Comparison of ENCODE assay signal across 2 cellular contexts in genomic region chr9:109765821-109766220, GRCh38.
A peak's percentile ranks its signal among the peaks of the same experiment; 100 is the strongest.
TF ChIP-seq lines count a peak whose summit lies in the region.

No MANE protein-coding gene starts in this region.

TF ChIP-seq in IMR-90, 13 proteins besides CTCF, POLR2A, EP300 and RAD21:
- no peak for TF ChIP-seq CHD1 (IDR thresholded peaks at IDR 0.05; ENCODE audit: low read depth, low read length)
- no peak for TF ChIP-seq FOS (IDR thresholded peaks at IDR 0.05; ENCODE audit: low read depth, low read length)
- no peak for TF ChIP-seq SMC3 (IDR thresholded peaks at IDR 0.05; ENCODE audit: low read depth, low read length)
- no peak for TF ChIP-seq RCOR1 (IDR thresholded peaks at IDR 0.05; ENCODE audit: insufficient replicate concordance, low read length)
- TF ChIP-seq USF2 (IDR thresholded peaks at IDR 0.05; ENCODE audit: low read depth, low read length) = no peak
- TF ChIP-seq RFX5 (IDR thresholded peaks at IDR 0.05; ENCODE audit: low read depth, low read length) = no peak
- TF ChIP-seq NFE2L2 (IDR thresholded peaks at IDR 0.05; ENCODE audit: low read depth, low read length) = no peak
- no peak for TF ChIP-seq CEBPB (IDR thresholded peaks at IDR 0.05; ENCODE audit: low read depth, low read length)
- TF ChIP-seq BHLHE40 (IDR thresholded peaks at IDR 0.05; ENCODE audit: low read depth, low read length) = no peak
- TF ChIP-seq MAZ (IDR thresholded peaks at IDR 0.05; ENCODE audit: borderline replicate concordance, low read depth, low read length) = no peak
- TF ChIP-seq MAFK (IDR thresholded peaks at IDR 0.05; ENCODE audit: low read depth, low read length) = no peak
- no peak for TF ChIP-seq MXI1 (IDR thresholded peaks at IDR 0.05; ENCODE audit: borderline replicate concordance, low read depth, low read length)
- no peak for TF ChIP-seq ELK1 (IDR thresholded peaks at IDR 0.05; ENCODE audit: borderline replicate concordance, low read depth, low read length)
TF ChIP-seq in IMR-90: peak in this region for 0.

TF ChIP-seq in H1, 55 proteins besides CTCF, POLR2A, EP300 and RAD21:
- no peak for TF ChIP-seq SIX5 (IDR thresholded peaks at IDR 0.05; ENCODE audit: low read depth, low read length)
- peak; percentile 40 for TF ChIP-seq MAX (IDR thresholded peaks at IDR 0.05)
- TF ChIP-seq NANOG (IDR thresholded peaks at IDR 0.05; ENCODE audit: insufficient read depth, low read depth, low read length, poor library complexity, severe bottlenecking) = no peak
